In the genomic region with DNA sequence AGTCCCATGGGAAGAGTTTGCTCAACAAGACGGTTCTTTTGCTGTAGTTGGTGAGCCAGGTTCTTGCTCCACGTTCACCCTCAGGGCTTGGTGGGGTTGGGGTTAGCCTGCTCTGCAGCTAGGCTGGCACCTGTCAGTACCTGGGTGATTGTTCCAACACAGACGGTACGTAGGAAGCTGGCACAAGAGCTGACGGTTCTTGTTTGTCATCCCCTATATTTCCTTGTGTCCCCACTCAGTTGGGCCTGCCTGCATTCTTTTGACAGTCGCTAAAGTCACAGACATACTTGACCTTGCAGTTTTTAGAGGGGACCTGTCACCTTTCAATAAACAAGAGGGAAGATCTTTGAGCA, we compare ENCODE assay signal across 23 cellular contexts.
"Had no signal": no experiment of that assay in that cellular context is flagged by ENCODE, and none has a peak within 500 bp of the region (broad histone marks: within the 10 kb centered on the region; RNA-seq: fewer than 3 reads in every experiment).

No MANE protein-coding gene starts in this region.

- H3K27me3 ChIP-seq: ascending aorta, dorsolateral prefrontal cortex, thyroid gland, upper lobe of right lung had no signal

- H3K27ac ChIP-seq: ascending aorta, coronary artery, heart right ventricle, left lung, lower lobe of right lung, upper lobe of right lung, VCaP had no signal

- H3K36me3 ChIP-seq: ascending aorta, heart right ventricle, left lung, lower lobe of right lung, thyroid gland, upper lobe of right lung had no signal

- H3K9me3 ChIP-seq: ascending aorta, heart right ventricle, left lung, lower lobe of right lung, mucosa of descending colon, thyroid gland, upper lobe of right lung had no signal

- H3K4me1 ChIP-seq: ascending aorta, lower lobe of right lung had no signal

- H3K4me3 ChIP-seq: ascending aorta, coronary artery, dorsolateral prefrontal cortex, heart right ventricle, left lung, lower lobe of right lung, mucosa of descending colon, thyroid gland, upper lobe of right lung had no signal

- DNase-seq: activated CD4-positive, alpha-beta T cell treated with anti-CD3 and anti-CD28 coated beads for 4 hours; activated CD4-positive, alpha-beta T cell treated with anti-CD3 and anti-CD28 coated beads, Interleukin-2, amount 50 U/mL, for 4 hours; activated effector memory CD4-positive, alpha-beta T cell treated with anti-CD3 and anti-CD28 coated beads, Interleukin-2, amount 50 U/mL, for 16 hours; activated naive CD4-positive, alpha-beta T cell treated with anti-CD3 and anti-CD28 coated beads for 36 hours; activated naive CD8-positive, alpha-beta T cell treated with anti-CD3 and anti-CD28 coated beads, Interleukin-2, amount 10 ng/mL, durations not matched to agents 7 days and 5 days; dorsolateral prefrontal cortex; effector memory CD4-positive, alpha-beta T cell; erythroblast; foreskin melanocyte; heart right ventricle; left lung; lower lobe of right lung; mesendoderm; mucosa of descending colon; stimulated activated CD4-positive, alpha-beta T cell treated with anti-CD3 and anti-CD28 coated beads, Interleukin-4, amount 100 ng/mL, for 24 hours; stimulated activated naive CD8-positive, alpha-beta T cell treated with anti-CD3 and anti-CD28 coated beads, Interleukin-15, amount 100 ng/mL, for 72 hours; substantia nigra; T-cell; thyroid gland; upper lobe of right lung had no signal
